ENCODE assay signal across 8 cellular contexts in the genomic region with DNA sequence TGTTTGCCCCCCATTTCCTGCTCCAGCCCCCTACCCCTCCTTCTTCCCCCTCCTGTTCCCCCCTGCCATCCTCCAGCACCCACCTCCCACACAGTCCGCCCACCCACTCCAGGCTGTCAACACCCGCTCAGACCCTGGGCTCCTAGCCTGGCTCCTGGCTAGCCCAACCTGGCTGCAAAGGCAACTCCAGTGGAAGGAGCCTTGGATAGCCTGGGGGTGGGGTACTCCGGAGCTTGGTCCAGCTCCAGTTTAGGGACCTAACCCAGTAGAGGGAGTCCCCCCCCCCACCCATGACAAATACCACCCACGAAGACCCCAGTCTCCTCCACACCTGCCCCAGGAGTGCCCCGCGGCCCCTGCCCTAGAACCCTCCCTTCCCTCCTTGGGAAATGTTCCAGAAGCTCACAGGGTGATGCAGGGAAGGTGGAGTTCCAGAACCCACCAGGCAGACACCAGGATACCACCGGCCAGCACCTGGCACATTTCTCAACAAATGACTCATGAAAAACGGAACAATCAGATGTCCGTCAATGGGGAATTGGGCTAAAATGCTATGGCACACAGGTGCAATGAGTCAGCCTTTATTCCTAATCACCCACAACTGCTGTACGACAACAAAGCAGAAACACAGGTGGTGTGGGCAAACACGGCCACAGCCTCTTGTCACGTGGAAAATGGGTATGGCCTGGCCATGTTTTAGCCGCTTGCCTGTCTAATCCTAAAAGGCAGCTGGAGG. TPM values are rescaled to one million over a fixed set of nuclear protein-coding genes. Genes with fewer than 3 reads are reported as not detected.
A peak's percentile ranks its signal among the peaks of the same experiment; 100 is the strongest.
DNase-seq lines count a peak whose midpoint lies in the region; ATAC-seq and TF ChIP-seq lines count a peak whose summit lies in the region.

No MANE protein-coding gene starts in this region.

- POLR2A ChIA-PET in HCT116 (lab: Charles Lee) = no interaction called here

- H3K9me3 ChIP-seq in HCT116 (ENCODE audit: control insufficient read depth in 1 of 2, insufficient read depth in 1 of 2, low read depth in 1 of 2, low read length in 2 of 2) = no peaks in the 10 kb centered on the region
- H3K9me3 ChIP-seq in RWPE2 (ENCODE audit: severe bottlenecking) = no peaks in the 10 kb centered on the region
- H3K9me3 ChIP-seq in aorta (ENCODE audit: control insufficient read depth, low read length) = no peaks in the 10 kb centered on the region

- TF ChIP-seq CTCF in HCT116 (IDR thresholded peaks at IDR 0.05 in 2 of 3, conservative IDR thresholded peaks at IDR 0.05 in 1 of 3; ENCODE audit: borderline replicate concordance in 1 of 3, insufficient read depth in 1 of 3, low read depth in 2 of 3, low read length in 2 of 3) (no peak), RWPE2 (IDR thresholded peaks at IDR 0.05; ENCODE audit: poor library complexity, severe bottlenecking) (no peak), GM10266 (IDR thresholded peaks at IDR 0.05; ENCODE audit: control insufficient read depth, insufficient read depth, low read depth, missing control alignments) (no peak)

- intact Hi-C loops in HCT116 (cut with micrococcal nuclease) = no loop called here
- intact Hi-C loops in aorta (cut with DNase I) = no loop called here

- no TSS peak for BruUV-seq in HCT116 (replicated peaks; lab: Mats Ljungman, UMichigan)

- 0 out of 2 replicates have a peak overlapping the region, but pooled peaks have one; percentile 11 for H3K9ac ChIP-seq in HCT116 (ENCODE audit: low read length)

- H3K4me3 ChIP-seq in HCT116 (replicated peaks in 1 of 2; ENCODE audit: low read depth in 1 of 2, low read length in 2 of 2) = no peak overlapping the region
- H3K4me3 ChIP-seq in RWPE2 (ENCODE audit: severe bottlenecking) = no peak overlapping the region
- no peak overlapping the region for H3K4me3 ChIP-seq in aorta (ENCODE audit: low read length in 2 of 2)

- DNase-seq in CD1c-positive myeloid dendritic cell (ENCODE audit: extremely low spot score) = peak; percentile 45
- peak; percentile 19 for DNase-seq in HCT116 (ENCODE audit: low read depth, low spot score)
- no peak for DNase-seq in RWPE2 (ENCODE audit: low spot score)
- DNase-seq in kidney tubule cell (ENCODE audit: low spot score) = peak; percentile 79
- no peak for DNase-seq in GM10266 (ENCODE audit: extremely low spot score)
- DNase-seq in aorta = no peak
- DNase-seq in NK-92 (lab: John Stamatoyannopoulos, UW; ENCODE audit: unreplicated experiment) = no peak

- RAD21 ChIA-PET in HCT116 (lab: Charles Lee; ENCODE audit: low non-redundant PET in 1 of 2, low total read pairs in 2 of 2, uncharacterized antibody in 2 of 2, unreplicated experiment in 2 of 2) = no interaction called here

- H2AFZ ChIP-seq in HCT116 (ENCODE audit: low read depth, low read length, poor library complexity, severe bottlenecking) = no peak overlapping the region

- no peak for TF ChIP-seq RAD21 in HCT116 (IDR thresholded peaks at IDR 0.05; ENCODE audit: low read depth)

- H3K36me3 ChIP-seq in HCT116 (ENCODE audit: control insufficient read depth in 1 of 2, insufficient read depth in 2 of 2, low read length in 2 of 2) = peaks cover 0 to 6% of the 10 kb centered on the region in 2 experiments; a peak in 1 of 4 replicates
- no peaks in the 10 kb centered on the region for H3K36me3 ChIP-seq in RWPE2 (ENCODE audit: low read depth)
- H3K36me3 ChIP-seq in aorta (ENCODE audit: control insufficient read depth in 1 of 2, insufficient read depth in 2 of 2, low read length in 1 of 2) = no peaks in the 10 kb centered on the region

- H4K20me1 ChIP-seq in HCT116 (ENCODE audit: insufficient read depth) = no peaks in the 10 kb centered on the region

- H3K27me3 ChIP-seq in HCT116 (ENCODE audit: insufficient read depth, low read length) (no peaks in the 10 kb centered on the region), RWPE2 (ENCODE audit: insufficient read depth, poor library complexity, severe bottlenecking) (no peaks in the 10 kb centered on the region), aorta (ENCODE audit: control insufficient read depth in 1 of 2, insufficient read depth in 2 of 2, low read length in 1 of 2) (no peaks in the 10 kb centered on the region)

- peaks cover 8 to 21% of the 10 kb centered on the region in 2 experiments for H3K4me1 ChIP-seq in HCT116 (ENCODE audit: control insufficient read depth in 1 of 2, insufficient read depth in 2 of 2, low read length in 2 of 2)
- peaks cover 12% of the 10 kb centered on the region for H3K4me1 ChIP-seq in RWPE2 (ENCODE audit: insufficient read depth, poor library complexity, severe bottlenecking)
- no peaks in the 10 kb centered on the region for H3K4me1 ChIP-seq in aorta (ENCODE audit: control insufficient read depth in 1 of 2, insufficient read depth in 2 of 2, low read length in 2 of 2)

- H3K27ac ChIP-seq in HCT116 (ENCODE audit: low read depth, low read length) (no peak overlapping the region), RWPE2 (ENCODE audit: poor library complexity, severe bottlenecking) (peak overlapping the region; percentile 15), aorta (ENCODE audit: low read depth in 1 of 2, low read length in 2 of 2) (no peak overlapping the region)

- ATAC-seq in HCT116 (peak; percentile 9; the same call in 1 of the 2 replicates), RWPE2 (ENCODE audit: low read depth) (peak; percentile 67), aorta (ENCODE audit: low FRiP score) (no peak), GM19023 (IDR thresholded peaks at IDR 0.05; ENCODE audit: unreplicated experiment) (no peak)

- H3K9me2 ChIP-seq in HCT116 (ENCODE audit: insufficient read depth) = no peaks in the 10 kb centered on the region

- peaks cover 35% of the 10 kb centered on the region; the same call in 1 of the 2 replicates for H3K79me2 ChIP-seq in HCT116 (ENCODE audit: insufficient read depth, low read length)

- H3K4me2 ChIP-seq in HCT116 (ENCODE audit: low read length) = peak overlapping the region; percentile 56

- CTCF ChIA-PET in HCT116 (lab: Charles Lee) = no interaction called here

- no peak for TF ChIP-seq POLR2A in HCT116 (IDR thresholded peaks at IDR 0.05; ENCODE audit: borderline replicate concordance, extremely low read depth, insufficient read depth, insufficient read length)

- 72 to 75% methylated on average over 13 of the region's 13 CpGs for WGBS in aorta, 2 donors

TF ChIP-seq in HCT116, 20 proteins besides CTCF, POLR2A, EP300 and RAD21:
- TF ChIP-seq, protein P1, sequence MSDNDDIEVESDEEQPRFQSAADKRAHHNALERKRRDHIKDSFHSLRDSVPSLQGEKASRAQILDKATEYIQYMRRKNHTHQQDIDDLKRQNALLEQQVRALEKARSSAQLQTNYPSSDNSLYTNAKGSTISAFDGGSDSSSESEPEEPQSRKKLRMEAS (IDR thresholded peaks at IDR 0.05) = no peak
- TF ChIP-seq EGR1 (IDR thresholded peaks at IDR 0.05; ENCODE audit: low read depth) = no peak
- no peak for TF ChIP-seq TCF7L2 (IDR thresholded peaks at IDR 0.05; ENCODE audit: borderline replicate concordance, extremely low read depth, insufficient read depth, insufficient read length)
- no peak for TF ChIP-seq ELF1 (IDR thresholded peaks at IDR 0.05; ENCODE audit: borderline replicate concordance, low read depth)
- no peak for TF ChIP-seq CEBPB (IDR thresholded peaks at IDR 0.05; ENCODE audit: low read depth)
- TF ChIP-seq SP1 (IDR thresholded peaks at IDR 0.05; ENCODE audit: low read depth) = no peak
- TF ChIP-seq FOSL1 (IDR thresholded peaks at IDR 0.05; ENCODE audit: low read depth) = no peak
- TF ChIP-seq ZNF274 (IDR thresholded peaks at IDR 0.05; ENCODE audit: low read depth, low read length) = no peak
- TF ChIP-seq ZFX (IDR thresholded peaks at IDR 0.05) = no peak
- TF ChIP-seq, protein P2, sequence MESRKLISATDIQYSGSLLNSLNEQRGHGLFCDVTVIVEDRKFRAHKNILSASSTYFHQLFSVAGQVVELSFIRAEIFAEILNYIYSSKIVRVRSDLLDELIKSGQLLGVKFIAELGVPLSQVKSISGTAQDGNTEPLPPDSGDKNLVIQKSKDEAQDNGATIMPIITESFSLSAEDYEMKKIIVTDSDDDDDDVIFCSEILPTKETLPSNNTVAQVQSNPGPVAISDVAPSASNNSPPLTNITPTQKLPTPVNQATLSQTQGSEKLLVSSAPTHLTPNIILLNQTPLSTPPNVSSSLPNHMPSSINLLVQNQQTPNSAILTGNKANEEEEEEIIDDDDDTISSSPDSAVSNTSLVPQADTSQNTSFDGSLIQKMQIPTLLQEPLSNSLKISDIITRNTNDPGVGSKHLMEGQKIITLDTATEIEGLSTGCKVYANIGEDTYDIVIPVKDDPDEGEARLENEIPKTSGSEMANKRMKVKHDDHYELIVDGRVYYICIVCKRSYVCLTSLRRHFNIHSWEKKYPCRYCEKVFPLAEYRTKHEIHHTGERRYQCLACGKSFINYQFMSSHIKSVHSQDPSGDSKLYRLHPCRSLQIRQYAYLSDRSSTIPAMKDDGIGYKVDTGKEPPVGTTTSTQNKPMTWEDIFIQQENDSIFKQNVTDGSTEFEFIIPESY (IDR thresholded peaks at IDR 0.05; ENCODE audit: extremely low read depth, insufficient replicate concordance, low read length) = no peak
TF ChIP-seq in HCT116: peak in this region for 0.

RNA-seq across cellular contexts. Expression of a gene that starts 0.9 kb away (rescaled TPM):
- 29.6 TPM for total RNA-seq in HCT116 (2021; ENCODE audit: unreplicated experiment)
- polyA plus RNA-seq in HCT116 (2012) = 23.5 and 27.2 TPM in 2 replicates
- 10 to 100 TPM; 26.6 to 54.4 TPM for total RNA-seq in aorta
- polyA plus RNA-seq in aorta = 10 to 100 TPM in 1 of 2 donors, 1 to 10 TPM in 1; 4.5 to 12.1 TPM

Comparison
In these comparisons a context has a peak if more than half of its experiments do, and no peak if none do; other contexts are left out.
1. DNase-seq: peak in CD1c-positive myeloid dendritic cell (single experiment), HCT116 (single experiment) and kidney tubule cell (single experiment); none in RWPE2 (single experiment), GM10266 (single experiment), aorta (0 of 2) and NK-92 (single experiment).
2. ATAC-seq: peak in HCT116 (single experiment) and RWPE2 (single experiment); none in aorta (single experiment) and GM19023 (single experiment).